ENCODE assay signal across 1 cellular context in the genomic region with DNA sequence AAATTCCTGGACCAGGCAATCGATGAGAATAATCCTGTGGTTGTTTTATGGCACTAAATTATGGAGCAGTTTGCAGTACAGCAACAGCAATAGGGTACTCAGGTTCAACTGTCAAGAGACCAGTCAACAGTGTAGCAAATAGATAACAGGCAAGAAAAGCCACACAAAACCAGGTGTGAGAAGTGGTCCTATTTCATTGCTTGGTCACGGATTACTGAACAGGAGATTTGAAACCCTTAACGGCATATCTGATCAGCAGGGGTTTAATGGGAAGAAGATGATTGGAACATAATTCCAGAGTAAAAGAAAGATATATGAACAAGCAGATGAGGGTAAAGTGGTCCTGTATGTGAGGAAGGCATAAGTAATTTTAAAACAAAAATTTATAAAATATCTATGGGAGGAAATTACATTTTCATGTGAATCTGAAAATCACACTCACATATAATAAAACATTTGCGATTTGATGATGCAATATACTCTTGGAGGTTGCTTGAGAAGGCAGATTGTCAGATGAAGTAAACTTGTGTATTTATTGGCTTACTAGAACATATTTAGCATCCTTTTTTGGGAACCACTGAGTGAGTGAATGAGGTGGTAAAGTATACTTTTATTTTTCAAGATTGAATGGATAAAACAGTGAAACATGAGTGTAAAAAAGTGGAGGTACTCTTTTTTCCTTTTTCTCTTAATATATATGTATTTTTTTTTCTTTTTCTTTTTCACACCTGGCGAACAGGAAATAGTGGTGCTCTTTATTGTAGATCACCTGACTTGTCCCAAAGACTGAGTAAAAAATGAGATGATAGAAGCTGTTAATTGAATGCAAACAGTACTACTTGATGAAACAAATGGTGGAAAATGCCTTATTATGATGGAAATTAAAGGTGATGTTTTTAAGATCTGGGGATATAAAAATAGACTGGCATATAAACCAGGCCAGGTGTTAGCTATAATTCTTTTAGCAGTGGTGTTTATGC.
TF ChIP-seq lines count a peak whose summit lies in the region.

No MANE protein-coding gene starts in this region.

TF ChIP-seq in K562, 482 proteins besides CTCF, POLR2A, EP300 and RAD21:
- TF ChIP-seq CEBPG (CRISPR knock-in tag; IDR thresholded peaks at IDR 0.05) (no peak), CEBPG (tag; conservative IDR thresholded peaks at IDR 0.05 in 1 of 2, IDR thresholded peaks at IDR 0.05 in 1 of 2) (peak in 1 of 2 experiments; percentile 65; a peak in 2 of 4 replicates), ZNF311 (CRISPR knock-in tag; IDR thresholded peaks at IDR 0.05) (no peak), ZNF518B (CRISPR knock-in tag; IDR thresholded peaks at IDR 0.05) (no peak), PYGO2 (tag; IDR thresholded peaks at IDR 0.05) (no peak)
- TF ChIP-seq, protein P1, sequence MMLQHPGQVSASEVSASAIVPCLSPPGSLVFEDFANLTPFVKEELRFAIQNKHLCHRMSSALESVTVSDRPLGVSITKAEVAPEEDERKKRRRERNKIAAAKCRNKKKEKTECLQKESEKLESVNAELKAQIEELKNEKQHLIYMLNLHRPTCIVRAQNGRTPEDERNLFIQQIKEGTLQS (IDR thresholded peaks at IDR 0.05), result peak; percentile 61
- TF ChIP-seq, protein P1 (CRISPR knock-in tag; conservative IDR thresholded peaks at IDR 0.05), result no peak
- TF ChIP-seq, protein P2, sequence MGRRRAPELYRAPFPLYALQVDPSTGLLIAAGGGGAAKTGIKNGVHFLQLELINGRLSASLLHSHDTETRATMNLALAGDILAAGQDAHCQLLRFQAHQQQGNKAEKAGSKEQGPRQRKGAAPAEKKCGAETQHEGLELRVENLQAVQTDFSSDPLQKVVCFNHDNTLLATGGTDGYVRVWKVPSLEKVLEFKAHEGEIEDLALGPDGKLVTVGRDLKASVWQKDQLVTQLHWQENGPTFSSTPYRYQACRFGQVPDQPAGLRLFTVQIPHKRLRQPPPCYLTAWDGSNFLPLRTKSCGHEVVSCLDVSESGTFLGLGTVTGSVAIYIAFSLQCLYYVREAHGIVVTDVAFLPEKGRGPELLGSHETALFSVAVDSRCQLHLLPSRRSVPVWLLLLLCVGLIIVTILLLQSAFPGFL (CRISPR knock-in tag; IDR thresholded peaks at IDR 0.05), result no peak
